ENCODE assay signal across 19 cellular contexts in genomic region chr14:75456069-75457023, GRCh38. TPM values are rescaled to one million over a fixed set of nuclear protein-coding genes. Genes with fewer than 3 reads are reported as not detected.
DNase-seq lines count a peak whose midpoint lies in the region; ATAC-seq, FAIRE-seq and TF ChIP-seq lines count a peak whose summit lies in the region.
"Had no signal": no experiment of that assay in that cellular context is flagged by ENCODE, and none has a peak within 500 bp of the region (broad histone marks: within the 10 kb centered on the region; RNA-seq: fewer than 3 reads in every experiment).

No MANE protein-coding gene starts in this region.

- H3K27me3 ChIP-seq in esophagus muscularis mucosa (no peaks in the 10 kb centered on the region), pancreas (no peaks in the 10 kb centered on the region), aorta (ENCODE audit: control insufficient read depth in 1 of 2, insufficient read depth in 2 of 2, low read length in 1 of 2) (no peaks in the 10 kb centered on the region)
- H3K27me3 ChIP-seq: ovary, Peyer's patch had no signal

- H3K4me1 ChIP-seq in esophagus muscularis mucosa: peaks cover 71 to 95% (median 91%) of the 10 kb centered on the region in 4 donors
- H3K4me1 ChIP-seq in pancreas: peaks cover 36 to 71% (median 56%) of the 10 kb centered on the region in 3 donors
- peaks cover 0 to 2% of the 10 kb centered on the region in 2 donors for H3K4me1 ChIP-seq in aorta (ENCODE audit: control insufficient read depth in 1 of 2, insufficient read depth in 2 of 2, low read length in 2 of 2)

- intact Hi-C loops in esophagus muscularis mucosa (cut with DNase I): no loop called here
- intact Hi-C loops in pancreas (cut with DNase I): no loop called here
- intact Hi-C loops in aorta (cut with DNase I): no loop called here

- H3K4me3 ChIP-seq in esophagus muscularis mucosa (no peak overlapping the region), pancreas (no peak overlapping the region), aorta (ENCODE audit: low read length in 2 of 2) (no peak overlapping the region)
- H3K4me3 ChIP-seq: ovary, Peyer's patch had no signal

- TF ChIP-seq EP300 in esophagus muscularis mucosa (IDR thresholded peaks at IDR 0.05): no peak

- H3K27me3 Mint-ChIP-seq in stimulated activated naive CD8-positive, alpha-beta T cell treated with anti-CD3 and anti-CD28 coated beads, Interleukin-15, amount 100 ng/mL, for 72 hours: peaks cover 2% of the 10 kb centered on the region

- no peak for FAIRE-seq in pancreas (lab: Jason Lieb, UNC)
- FAIRE-seq: bronchial epithelial cell had no signal

- no peaks in the 10 kb centered on the region for H3K9me3 Mint-ChIP-seq in stimulated activated naive CD8-positive, alpha-beta T cell treated with anti-CD3 and anti-CD28 coated beads, Interleukin-15, amount 100 ng/mL, for 72 hours

- peak overlapping the region; percentile 49 to 56 for H3K27ac Mint-ChIP-seq in stimulated activated naive CD8-positive, alpha-beta T cell treated with anti-CD3 and anti-CD28 coated beads, Interleukin-15, amount 100 ng/mL, for 72 hours

- TF ChIP-seq CTCF in esophagus muscularis mucosa (IDR thresholded peaks at IDR 0.05) (no peak), pancreas (IDR thresholded peaks at IDR 0.05) (no peak)

- H3K9me3 ChIP-seq in esophagus muscularis mucosa: no peaks in the 10 kb centered on the region
- no peaks in the 10 kb centered on the region for H3K9me3 ChIP-seq in pancreas
- H3K9me3 ChIP-seq in aorta (ENCODE audit: control insufficient read depth, low read length): no peaks in the 10 kb centered on the region
- H3K9me3 ChIP-seq: ovary, Peyer's patch had no signal

- H3K4me3 Mint-ChIP-seq in stimulated activated naive CD8-positive, alpha-beta T cell treated with anti-CD3 and anti-CD28 coated beads, Interleukin-15, amount 100 ng/mL, for 72 hours: no peak overlapping the region

- peaks cover 7% of the 10 kb centered on the region for H3K4me1 Mint-ChIP-seq in stimulated activated naive CD8-positive, alpha-beta T cell treated with anti-CD3 and anti-CD28 coated beads, Interleukin-15, amount 100 ng/mL, for 72 hours

- 70% methylated on average over 14 of the region's 16 CpGs for WGBS in esophagus muscularis mucosa
- 71% methylated on average over 16 of the region's 16 CpGs for WGBS in pancreas, 2 donors
- 78 to 79% methylated on average over 16 of the region's 16 CpGs for WGBS in aorta, 2 donors

- no peak for TF ChIP-seq POLR2A in esophagus muscularis mucosa (IDR thresholded peaks at IDR 0.05; ENCODE audit: low read depth)

- ATAC-seq in stimulated activated naive CD8-positive, alpha-beta T cell treated with anti-CD3 and anti-CD28 coated beads, Interleukin-15, amount 100 ng/mL, for 72 hours: no peak
- ATAC-seq in stimulated activated naive CD8-positive, alpha-beta T cell treated with anti-CD3 and anti-CD28 coated beads, Interleukin-15, Interleukin-2, amounts not matched to agents 100 U/mL and 50 U/mL, for 24 hours: no peak
- ATAC-seq in pancreas (no peak), aorta (ENCODE audit: low FRiP score) (no peak), HG03095 (IDR thresholded peaks at IDR 0.05; ENCODE audit: unreplicated experiment) (no peak)
- ATAC-seq: activated CD4-positive, CD25-positive, alpha-beta regulatory T cell treated with anti-CD3 and anti-CD28 coated beads, Interleukin-2, amount 50 U/mL, for 24 hours had no signal

- H3K36me3 ChIP-seq in esophagus muscularis mucosa (peaks cover 0 to 22% (median 10%) of the 10 kb centered on the region in 4 donors), pancreas (peaks cover 0 to under 1% (median 0%) of the 10 kb centered on the region in 3 donors), aorta (ENCODE audit: control insufficient read depth in 1 of 2, insufficient read depth in 2 of 2, low read length in 1 of 2) (no peaks in the 10 kb centered on the region)
- H3K36me3 ChIP-seq: ovary had no signal

- no peak for DNase-seq in stimulated activated naive CD8-positive, alpha-beta T cell treated with anti-CD3 and anti-CD28 coated beads, Interleukin-15, amount 100 ng/mL, for 72 hours
- no peak for DNase-seq in stimulated activated naive CD8-positive, alpha-beta T cell treated with anti-CD3 and anti-CD28 coated beads, Interleukin-15, Interleukin-2, amounts not matched to agents 100 U/mL and 50 U/mL, for 24 hours
- DNase-seq in esophagus muscularis mucosa (ENCODE audit: extremely low spot score) (no peak), pancreas (no peak), aorta (peak; percentile 43 to 47)
- no peak for DNase-seq in activated CD4-positive, CD25-positive, alpha-beta regulatory T cell (lab: John Stamatoyannopoulos, UW)
- no peak for DNase-seq in activated CD8-positive, alpha-beta memory T cell treated with anti-CD3 and anti-CD28 coated beads, Interleukin-2, amount 50 U/mL, for 48 hours
- DNase-seq: activated naive CD4-positive, alpha-beta T cell treated with Interleukin-2 at 50 U/mL for 16 hours; Calu3; effector CD4-positive, alpha-beta T cell; GDM1; NCI-H2029; NCI-H526 treated with DMSO at 0.1 percent for 48 hours; ovary; Peyer's patch; SW 1271 had no signal

- peak overlapping the region; percentile 41 to 87 (median 70) for H3K27ac ChIP-seq in esophagus muscularis mucosa (replicated peaks in 1 of 4)
- peak overlapping the region in 3 of 4 donors; percentile 3 to 53 (median 22) for H3K27ac ChIP-seq in pancreas
- no peak overlapping the region for H3K27ac ChIP-seq in aorta (ENCODE audit: low read depth in 1 of 2, low read length in 2 of 2)

RNA-seq across cellular contexts. Expression of gene JDP2, which starts 28.5 kb away (rescaled TPM):
- total RNA-seq in esophagus muscularis mucosa (10 to 100 TPM; 50.5 to 94.5 (median 78.3) TPM), pancreas (10 to 100 TPM in 3 of 6 donors, 1 to 10 TPM in 3; 6.6 to 25.8 (median 9.7) TPM), aorta (10 to 100 TPM; 48.3 to 50.2 TPM)
- polyA plus RNA-seq in pancreas (10 to 100 TPM; 12.5 to 13.1 TPM), aorta (10 to 100 TPM; 20.9 to 39.7 TPM)

Comparison
In these comparisons a context has a peak if more than half of its experiments do, and no peak if none do; other contexts are left out.
1. DNase-seq: peak in aorta (2 of 2); none in stimulated activated naive CD8-positive, alpha-beta T cell treated with anti-CD3 and anti-CD28 coated beads, Interleukin-15, amount 100 ng/mL, for 72 hours (0 of 2), stimulated activated naive CD8-positive, alpha-beta T cell treated with anti-CD3 and anti-CD28 coated beads, Interleukin-15, Interleukin-2, amounts not matched to agents 100 U/mL and 50 U/mL, for 24 hours (single experiment), esophagus muscularis mucosa (single experiment), pancreas (0 of 6), activated CD4-positive, CD25-positive, alpha-beta regulatory T cell (0 of 4) and activated CD8-positive, alpha-beta memory T cell treated with anti-CD3 and anti-CD28 coated beads, Interleukin-2, amount 50 U/mL, for 48 hours (single experiment).
2. H3K27ac ChIP-seq: peak in esophagus muscularis mucosa (4 of 4) and pancreas (3 of 4); none in aorta (0 of 2).